Comparison of ENCODE assay signal across 26 cellular contexts in genomic region chr10:89307213-89307612, GRCh38.
"Had no signal": no experiment of that assay in that cellular context is flagged by ENCODE, and none has a peak within 500 bp of the region (broad histone marks: within the 10 kb centered on the region; RNA-seq: fewer than 3 reads in every experiment).

No MANE protein-coding gene starts in this region.

- H3K36me3 ChIP-seq: WERI-Rb-1 had no signal

- H3K27ac ChIP-seq: esophagus muscularis mucosa, left lung, lower lobe of right lung, spleen, suprapubic skin, upper lobe of right lung, WERI-Rb-1 had no signal

- ATAC-seq: activated CD4-positive, CD25-positive, alpha-beta regulatory T cell treated with anti-CD3 and anti-CD28 coated beads, Interleukin-2, amount 50 U/mL, for 24 hours; left lung; lower lobe of right lung; right cardiac atrium; upper lobe of right lung had no signal

- H3K9me3 ChIP-seq: esophagus muscularis mucosa, left lung, lower lobe of right lung, spleen, suprapubic skin, tibial artery, upper lobe of right lung had no signal

- H3K4me3 ChIP-seq: esophagus muscularis mucosa, left lung, lower lobe of right lung, spleen, suprapubic skin, tibial artery, upper lobe of right lung had no signal

- DNase-seq: activated CD4-positive, alpha-beta T cell treated with anti-CD3 and anti-CD28 coated beads for 48 hours; activated CD4-positive, alpha-beta T cell treated with anti-CD3 and anti-CD28 coated beads, Interleukin-2, amount 50 U/mL, for 48 hours; activated CD8-positive, alpha-beta memory T cell treated with anti-CD3 and anti-CD28 coated beads for 24 hours; activated gamma-delta T cell; activated naive CD4-positive, alpha-beta T cell treated with anti-CD3 and anti-CD28 coated beads, Interleukin-2, amount 10 ng/mL, durations not matched to agents 7 days and 5 days; activated naive CD8-positive, alpha-beta T cell treated with anti-CD3 and anti-CD28 coated beads, Interleukin-2, amount 10 ng/mL, durations not matched to agents 7 days and 5 days; amniotic stem cell; caudate nucleus; effector CD4-positive, alpha-beta T cell; left lung; lower lobe of right lung; mesendoderm; posterior cingulate gyrus; right cardiac atrium; spleen; stimulated activated naive CD4-positive, alpha-beta T cell; tibial artery; upper lobe of right lung; WERI-Rb-1 had no signal

- FAIRE-seq: astrocyte, frontal cortex, islet of Langerhans, TTC549 had no signal

- H3K27me3 ChIP-seq: esophagus muscularis mucosa, left lung, spleen, suprapubic skin, tibial artery, upper lobe of right lung had no signal
